In genomic region chr2:21836766-21837543, GRCh38 we compare ENCODE assay signal across 16 cellular contexts.
A peak's percentile ranks its signal among the peaks of the same experiment; 100 is the strongest.
DNase-seq lines count a peak whose midpoint lies in the region; ATAC-seq and TF ChIP-seq lines count a peak whose summit lies in the region.
"Had no signal": no experiment of that assay in that cellular context is flagged by ENCODE, and none has a peak within 500 bp of the region (broad histone marks: within the 10 kb centered on the region; RNA-seq: fewer than 3 reads in every experiment).

No MANE protein-coding gene starts in this region.

- peak overlapping the region; percentile 32 for H3K4me2 ChIP-seq in BLaER1

- H3K4me1 ChIP-seq in BLaER1 (peaks cover 23% of the 10 kb centered on the region), mucosa of descending colon (ENCODE audit: low read depth) (no peaks in the 10 kb centered on the region)
- H3K4me1 ChIP-seq: lower lobe of right lung, prostate gland had no signal

- peak; percentile 70 for DNase-seq in NCI-H226
- peak; percentile 91 for DNase-seq in choroid plexus epithelial cell (ENCODE audit: low read depth)
- DNase-seq in mucosa of descending colon: no peak
- DNase-seq in T-helper 2 cell: no peak
- no peak for DNase-seq in NCI-H2107 (lab: John Stamatoyannopoulos, UW)
- DNase-seq in stimulated activated naive CD4-positive, alpha-beta T cell treated with Interleukin-2 at 50 U/mL for 16 hours (lab: John Stamatoyannopoulos, UW): no peak
- DNase-seq: activated effector memory CD4-positive, alpha-beta T cell treated with Interleukin-2 at 50 U/mL for 16 hours; anterior cingulate cortex; lower lobe of right lung; naive thymus-derived CD8-positive, alpha-beta T cell; NCI-H1436 had no signal

- H3K9me3 ChIP-seq in BLaER1 (no peaks in the 10 kb centered on the region; the same call in 1 of the 2 replicates), mucosa of descending colon (no peaks in the 10 kb centered on the region)
- H3K9me3 ChIP-seq: lower lobe of right lung, prostate gland had no signal

- H3K36me3 ChIP-seq in BLaER1 (no peaks in the 10 kb centered on the region), mucosa of descending colon (ENCODE audit: low read depth) (no peaks in the 10 kb centered on the region)
- H3K36me3 ChIP-seq: lower lobe of right lung, prostate gland had no signal

- intact Hi-C loops in mucosa of descending colon (cut with DNase I, micrococcal nuclease): no loop called here

- no peak overlapping the region for H3K4me3 ChIP-seq in BLaER1
- no peak overlapping the region for H3K4me3 ChIP-seq in choroid plexus epithelial cell (ENCODE audit: low read depth, low read length)
- no peak overlapping the region for H3K4me3 ChIP-seq in mucosa of descending colon
- H3K4me3 ChIP-seq: K562, lower lobe of right lung, prostate gland had no signal

- no peak overlapping the region for H3K9ac ChIP-seq in BLaER1

- TF ChIP-seq CTCF in choroid plexus epithelial cell (conservative IDR thresholded peaks at IDR 0.05; ENCODE audit: low read depth, low read length): no peak
- TF ChIP-seq CTCF in mucosa of descending colon (IDR thresholded peaks at IDR 0.05): no peak

- ATAC-seq in mucosa of descending colon: peak; percentile 22
- ATAC-seq in HG02610 (IDR thresholded peaks at IDR 0.05; ENCODE audit: unreplicated experiment): no peak
- ATAC-seq: K562; lower lobe of right lung; naive thymus-derived CD8-positive, alpha-beta T cell had no signal

- no peaks in the 10 kb centered on the region for H4K20me1 ChIP-seq in BLaER1

- no peak overlapping the region for H3K27ac ChIP-seq in BLaER1
- H3K27ac ChIP-seq: lower lobe of right lung, prostate gland, VCaP had no signal

- no peaks in the 10 kb centered on the region for H3K27me3 ChIP-seq in BLaER1

Comparison
In these comparisons a context has a peak if more than half of its experiments do, and no peak if none do; other contexts are left out.
1. DNase-seq: peak in NCI-H226 (single experiment) and choroid plexus epithelial cell (single experiment); none in mucosa of descending colon (0 of 3), T-helper 2 cell (0 of 5), NCI-H2107 (single experiment) and stimulated activated naive CD4-positive, alpha-beta T cell treated with Interleukin-2 at 50 U/mL for 16 hours (single experiment).